ENCODE assay signal across 23 cellular contexts in the genomic region with DNA sequence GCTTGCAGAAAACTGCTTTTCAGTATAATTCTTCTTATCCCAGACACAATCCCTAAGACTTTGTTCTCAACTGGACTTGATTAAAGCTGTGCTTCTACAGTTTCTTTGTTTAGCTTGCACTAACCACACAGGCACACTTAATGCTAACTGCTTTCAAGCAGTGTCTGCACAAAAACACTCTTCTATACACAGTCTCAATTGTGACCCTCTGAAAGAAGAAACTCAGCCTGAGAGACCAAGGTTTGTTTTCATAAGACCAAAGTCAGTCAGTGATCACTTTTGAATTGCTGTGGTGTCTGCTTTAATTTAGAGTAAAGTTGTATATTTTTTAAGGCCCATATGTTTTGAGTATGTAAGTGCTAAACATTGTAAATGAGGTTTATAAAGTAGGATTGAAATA.
"Had no signal": no experiment of that assay in that cellular context is flagged by ENCODE, and none has a peak within 500 bp of the region (broad histone marks: within the 10 kb centered on the region; RNA-seq: fewer than 3 reads in every experiment).

No MANE protein-coding gene starts in this region.

- H3K27ac ChIP-seq: ascending aorta, heart right ventricle, lower lobe of right lung, right lobe of liver, testis, transverse colon, VCaP had no signal

- H3K9me3 ChIP-seq: right lobe of liver, testis had no signal

- DNase-seq: activated CD4-positive, alpha-beta T cell treated with anti-CD3 and anti-CD28 coated beads for 4 hours; activated CD4-positive, alpha-beta T cell treated with anti-CD3 and anti-CD28 coated beads, Interleukin-2, amount 50 U/mL, for 4 hours; activated effector memory CD4-positive, alpha-beta T cell treated with anti-CD3 and anti-CD28 coated beads, Interleukin-2, amount 50 U/mL, for 16 hours; activated naive CD4-positive, alpha-beta T cell treated with anti-CD3 and anti-CD28 coated beads for 36 hours; activated naive CD8-positive, alpha-beta T cell treated with anti-CD3 and anti-CD28 coated beads for 36 hours; activated T-cell treated with anti-CD3 and anti-CD28 coated beads for 4 hours; caudate nucleus; foreskin melanocyte; heart right ventricle; kidney glomerular epithelial cell; left lung; lower lobe of right lung; mesendoderm; naive B cell; right lobe of liver; stimulated activated CD4-positive, alpha-beta T cell treated with anti-CD3 and anti-CD28 coated beads, Interleukin-12 subunit alpha, Interleukin-12 subunit beta, amount 100 ng/mL, for 4 hours; stimulated activated CD4-positive, alpha-beta T cell treated with anti-CD3 and anti-CD28 coated beads, Interleukin-4, amount 100 ng/mL, for 1 hour; stimulated activated naive CD8-positive, alpha-beta T cell treated with anti-CD3 and anti-CD28 coated beads, Interleukin-15, Interleukin-2, amounts not matched to agents 100 U/mL and 50 U/mL, for 24 hours; testis; transverse colon had no signal

- H3K27me3 ChIP-seq: ascending aorta, heart right ventricle, left lung, right lobe of liver, testis, transverse colon had no signal

- H3K36me3 ChIP-seq: ascending aorta, heart right ventricle, left lung, lower lobe of right lung, right lobe of liver, transverse colon had no signal

- H3K4me1 ChIP-seq: ascending aorta, left lung, lower lobe of right lung, right lobe of liver, transverse colon had no signal

- ATAC-seq: esophagus mucosa; lower lobe of right lung; right lobe of liver; stimulated activated naive CD8-positive, alpha-beta T cell treated with anti-CD3 and anti-CD28 coated beads, Interleukin-15, Interleukin-2, amounts not matched to agents 100 U/mL and 50 U/mL, for 24 hours had no signal

- H3K4me3 ChIP-seq: ascending aorta, heart right ventricle, left lung, lower lobe of right lung, right lobe of liver, testis, transverse colon had no signal
